Comparison of ENCODE assay signal across 9 cellular contexts in genomic region chr14:74882103-74882920, GRCh38. TPM values are rescaled to one million over a fixed set of nuclear protein-coding genes. Genes with fewer than 3 reads are reported as not detected.
DNase-seq lines count a peak whose midpoint lies in the region; ATAC-seq, FAIRE-seq and TF ChIP-seq lines count a peak whose summit lies in the region.
"Had no signal": no experiment of that assay in that cellular context is flagged by ENCODE, and none has a peak within 500 bp of the region (broad histone marks: within the 10 kb centered on the region; RNA-seq: fewer than 3 reads in every experiment).

No MANE protein-coding gene starts in this region.

- H3K4me2 ChIP-seq in keratinocyte (ENCODE audit: control insufficient read depth, extremely low read depth, insufficient read depth, low read depth, low read length) = peak overlapping the region; percentile 98

- TF ChIP-seq CTCF in BE2C (IDR thresholded peaks at IDR 0.05; ENCODE audit: low read depth, low read length) = no peak
- TF ChIP-seq CTCF in body of pancreas (IDR thresholded peaks at IDR 0.05) = no peak
- TF ChIP-seq CTCF in keratinocyte (optimal IDR thresholded peaks at IDR 0.05 in 1 of 3, IDR thresholded peaks at IDR 0.05 in 1 of 3, conservative IDR thresholded peaks at IDR 0.05 in 1 of 3; ENCODE audit: extremely low read depth in 1 of 3, insufficient read depth in 2 of 3, low read length in 3 of 3) = no peak
- TF ChIP-seq CTCF in GM10248 (IDR thresholded peaks at IDR 0.05; ENCODE audit: control extremely low read depth, extremely low read depth, low read depth, missing control alignments) = no peak

- ATAC-seq in HG03378 (IDR thresholded peaks at IDR 0.05; ENCODE audit: unreplicated experiment) = peak; percentile 37
- ATAC-seq in T-cell (replicated peaks in 1 of 4) = peak; percentile 64 to 77 (median 69)
- peak; percentile 48 for ATAC-seq in body of pancreas

- H3K9me3 ChIP-seq in BE2C (no peaks in the 10 kb centered on the region), body of pancreas (no peaks in the 10 kb centered on the region), keratinocyte (ENCODE audit: control insufficient read depth, low read depth, low read length) (no peaks in the 10 kb centered on the region)

- peak overlapping the region; percentile 93 to 100 (median 97) for H3K4me3 Mint-ChIP-seq in T-cell

- dilution Hi-C loops in keratinocyte (cut with MboI; ENCODE audit: extremely low pct_ligation_motif_present, low sequenced_read_pairs) = no loop called here

- no peaks in the 10 kb centered on the region for H3K27me3 Mint-ChIP-seq in T-cell

- FAIRE-seq in GM19239 (lab: Jason Lieb, UNC) (peak; percentile 59), keratinocyte (lab: Jason Lieb, UNC) (no peak)
- FAIRE-seq: TTC549 had no signal

- peaks cover 5% of the 10 kb centered on the region for H3K9me1 ChIP-seq in keratinocyte (ENCODE audit: control insufficient read depth, extremely low read depth, insufficient read depth, low read length)

- H3K9ac ChIP-seq in keratinocyte (ENCODE audit: control insufficient read depth, extremely low read depth, insufficient read depth, low read length) = peak overlapping the region; percentile 93

- no peaks in the 10 kb centered on the region for H3K4me1 ChIP-seq in BE2C
- peaks cover 43% of the 10 kb centered on the region for H3K4me1 ChIP-seq in body of pancreas
- peaks cover 41% of the 10 kb centered on the region for H3K4me1 ChIP-seq in keratinocyte (ENCODE audit: control insufficient read depth, extremely low read depth, insufficient read depth, low read length)

- POLR2A ChIA-PET in T-cell (lab: Charles Lee) (interaction anchor here (0.5 to 1.7 kb wide), 8 partner anchors 11 to 1987 kb away, joined by 3 to 9 read pairs (median 4); partner anchors contain the start of gene RPS6KL1 (in 1 of the 2)), GM10248 (lab: Yijun Ruan, JAX) (interaction anchor here (0.6 to 1.2 kb wide), 4 partner anchors 10 to 187 kb away, joined by 3 to 6 read pairs (median 4); no protein-coding TSS in a partner anchor)

- DNase-seq in BE2C = peak; percentile 30
- DNase-seq in GM19239 (ENCODE audit: insufficient read length, low spot score) = no peak
- peak in 33 of 34 experiments; percentile 33 to 72 (median 49) for DNase-seq in T-cell
- DNase-seq in body of pancreas = peak; percentile 38 to 48 (median 42)
- no peak for DNase-seq in keratinocyte (ENCODE audit: low read depth, low spot score)
- peak in 3 of 4 experiments; percentile 31 to 37 (median 31) for DNase-seq in stimulated activated CD4-positive, alpha-beta T cell treated with anti-CD3 and anti-CD28 coated beads, Interleukin-1b, Interleukin-23, amount 100 ng/mL, for 24 hours (ENCODE audit: low read depth in 4 of 4, low spot score in 1 of 4)
- DNase-seq in GM10248 (ENCODE audit: extremely low spot score) = no peak

- peak overlapping the region; percentile 74 for H2AFZ ChIP-seq in keratinocyte (ENCODE audit: control insufficient read depth, low read length)

- H3K4me3 ChIP-seq in BE2C (ENCODE audit: low read depth, low read length) (peak overlapping the region; percentile 86), body of pancreas (peak overlapping the region; percentile 67 to 98), keratinocyte (ENCODE audit: control insufficient read depth in 2 of 3, extremely low read depth in 1 of 3, insufficient read depth in 2 of 3, low read depth in 1 of 3, low read length in 3 of 3) (peak overlapping the region; percentile 68 to 85 (median 69))

- WGBS in body of pancreas, 2 donors = 0 to 2% methylated on average over 12 to 48 of the region's 49 CpGs

- peak overlapping the region; percentile 98 for H3K27ac Mint-ChIP-seq in T-cell

- CTCF ChIA-PET in T-cell (lab: Charles Lee) = interaction anchor here (0.5 to 3.7 kb wide), 13 partner anchors 10 to 1650 kb away, joined by 3 to 31 read pairs (median 3); partner anchors contain the start of gene RPS6KL1 (in 1 of the 2)
- CTCF ChIA-PET in GM10248 (lab: Yijun Ruan, JAX) = interaction anchor here (1.0 to 20.7 kb wide), 8 partner anchors 10 to 206 kb away, joined by 3 to 353 read pairs (median 4); no protein-coding TSS in a partner anchor

- H4K20me1 ChIP-seq in keratinocyte (ENCODE audit: control insufficient read depth, extremely low read depth, insufficient read depth, low read length) = peaks cover 19% of the 10 kb centered on the region

- TF ChIP-seq POLR2A in body of pancreas (IDR thresholded peaks at IDR 0.05) = no peak

- no peaks in the 10 kb centered on the region for H3K27me3 ChIP-seq in BE2C
- no peaks in the 10 kb centered on the region for H3K27me3 ChIP-seq in body of pancreas
- no peaks in the 10 kb centered on the region for H3K27me3 ChIP-seq in keratinocyte (ENCODE audit: control insufficient read depth, extremely low read depth, insufficient read depth, low read length)

- no peaks in the 10 kb centered on the region for H3K9me3 Mint-ChIP-seq in T-cell

- H3K36me3 Mint-ChIP-seq in T-cell = peaks cover 14% of the 10 kb centered on the region

- H3K79me2 ChIP-seq in keratinocyte (ENCODE audit: control insufficient read depth, insufficient read depth, low read length) = peaks cover 54% of the 10 kb centered on the region

- intact Hi-C loops in body of pancreas (cut with DNase I) = no loop called here

- H3K27ac ChIP-seq in body of pancreas (peak overlapping the region; percentile 84 to 96 (median 86)), keratinocyte (ENCODE audit: control insufficient read depth, insufficient read depth, low read length) (peak overlapping the region; percentile 69)

- H3K36me3 ChIP-seq in BE2C = peaks cover 20% of the 10 kb centered on the region
- no peaks in the 10 kb centered on the region for H3K36me3 ChIP-seq in body of pancreas (replicated peaks in 1 of 2; ENCODE audit: insufficient read depth in 1 of 2, low read depth in 2 of 2)
- H3K36me3 ChIP-seq in keratinocyte (ENCODE audit: control insufficient read depth in 2 of 2, extremely low read depth in 1 of 2, insufficient read depth in 2 of 2, low read length in 2 of 2) = peaks cover 4 to 20% of the 10 kb centered on the region in 2 experiments

- peaks cover 67 to 70% (median 69%) of the 10 kb centered on the region in 3 donors for H3K4me1 Mint-ChIP-seq in T-cell

RNA-seq across cellular contexts. Expression of gene DLST, which starts 0.6 kb away (rescaled TPM):
- polyA plus RNA-seq in BE2C (2012; ENCODE audit: insufficient read depth, insufficient read length, low read depth) = 85.4 TPM
- 100 to 1,000 TPM in 3 of 5 donors, 10 to 100 TPM in 2; 88.3 to 128 (median 102) TPM for total RNA-seq in T-cell
- 10 to 100 TPM; 33.7 to 36.3 TPM for total RNA-seq in body of pancreas
- 114 to 151 TPM (median 129 TPM) in 3 replicates for polyA plus RNA-seq in keratinocyte
- 57.0 TPM for polyA plus RNA-seq in keratinocyte (2011; ENCODE audit: low read depth)
- 126 and 128 TPM in 2 replicates for polyA plus RNA-seq in keratinocyte (2011; cell fraction: cytosol; rRNA removed)
- 163 and 166 TPM in 2 replicates for polyA plus RNA-seq in keratinocyte (2011; cell fraction: nucleus; rRNA removed)
- 64.0 and 74.0 TPM in 2 replicates for polyA plus RNA-seq in keratinocyte (2012; ENCODE audit: low replicate concordance)
- polyA minus RNA-seq in keratinocyte = 113 to 130 TPM (median 114 TPM) in 3 replicates
- polyA minus RNA-seq in keratinocyte (2011; cell fraction: cytosol; rRNA and poly(A)+ RNA removed) = 51.2 TPM
- polyA minus RNA-seq in keratinocyte (2011; cell fraction: nucleus; rRNA and poly(A)+ RNA removed) = 46.0 and 78.7 TPM in 2 replicates

RNA-seq across cellular contexts. Expression of gene PROX2, which starts 6.4 kb away (rescaled TPM):
- polyA plus RNA-seq in BE2C (2012; ENCODE audit: insufficient read depth, insufficient read length, low read depth) = 0.76 TPM
- total RNA-seq in T-cell (under 1 TPM in 2 of 5 donors, not detected in 3; 0.10 to 0.12 TPM), body of pancreas (under 1 TPM in 1 of 2 donors, not detected in 1; 0.52 TPM)
- not detected in 3 replicates for polyA plus RNA-seq in keratinocyte
- polyA plus RNA-seq in keratinocyte (2011; ENCODE audit: low read depth) = not detected
- polyA plus RNA-seq in keratinocyte (2011; cell fraction: cytosol; rRNA removed) = not detected in 2 replicates
- not detected in 2 replicates for polyA plus RNA-seq in keratinocyte (2011; cell fraction: nucleus; rRNA removed)
- 0.08 and 0.35 TPM in 2 replicates for polyA plus RNA-seq in keratinocyte (2012; ENCODE audit: low replicate concordance)
- polyA minus RNA-seq in keratinocyte = 0.19 TPM in 1 of 3 replicates, not detected in the others
- not detected for polyA minus RNA-seq in keratinocyte (2011; cell fraction: cytosol; rRNA and poly(A)+ RNA removed)
- not detected in 2 replicates for polyA minus RNA-seq in keratinocyte (2011; cell fraction: nucleus; rRNA and poly(A)+ RNA removed)

RNA-seq across cellular contexts. Expression of gene RPS6KL1, which starts 40.7 kb away (rescaled TPM):
- 122 TPM for polyA plus RNA-seq in BE2C (2012; ENCODE audit: insufficient read depth, insufficient read length, low read depth)
- 10 to 100 TPM in 1 of 5 donors, 1 to 10 TPM in 4; 3.2 to 15.3 (median 6.2) TPM for total RNA-seq in T-cell
- 10 to 100 TPM in 1 of 2 donors, 1 to 10 TPM in 1; 8.0 to 16.2 TPM for total RNA-seq in body of pancreas
- polyA plus RNA-seq in keratinocyte = 0.19 to 1.8 TPM (median 0.69 TPM) in 3 replicates
- 0.81 TPM for polyA plus RNA-seq in keratinocyte (2011; ENCODE audit: low read depth)
- polyA plus RNA-seq in keratinocyte (2011; cell fraction: cytosol; rRNA removed) = 0.38 and 0.49 TPM in 2 replicates
- 0.78 and 1.0 TPM in 2 replicates for polyA plus RNA-seq in keratinocyte (2011; cell fraction: nucleus; rRNA removed)
- 0.51 and 1.0 TPM in 2 replicates for polyA plus RNA-seq in keratinocyte (2012; ENCODE audit: low replicate concordance)
- polyA minus RNA-seq in keratinocyte = 1.2 to 2.6 TPM in 2 of 3 replicates, not detected in the other
- polyA minus RNA-seq in keratinocyte (2011; cell fraction: cytosol; rRNA and poly(A)+ RNA removed) = not detected
- polyA minus RNA-seq in keratinocyte (2011; cell fraction: nucleus; rRNA and poly(A)+ RNA removed) = 0.11 TPM in 1 of 2 replicates, not detected in the other

Comparison
In these comparisons a context has a peak if more than half of its experiments do, and no peak if none do; other contexts are left out.
1. DNase-seq: peak in BE2C (single experiment), T-cell (33 of 34), body of pancreas (4 of 4) and stimulated activated CD4-positive, alpha-beta T cell treated with anti-CD3 and anti-CD28 coated beads, Interleukin-1b, Interleukin-23, amount 100 ng/mL, for 24 hours (3 of 4); none in GM19239 (single experiment), keratinocyte (single experiment) and GM10248 (single experiment).
2. Peak in every context shown above with its lines, with median percentiles within 50 percentile points of each other: H3K4me3 ChIP-seq and ATAC-seq.